Comparison of ENCODE assay signal across 21 cellular contexts in the genomic region with DNA sequence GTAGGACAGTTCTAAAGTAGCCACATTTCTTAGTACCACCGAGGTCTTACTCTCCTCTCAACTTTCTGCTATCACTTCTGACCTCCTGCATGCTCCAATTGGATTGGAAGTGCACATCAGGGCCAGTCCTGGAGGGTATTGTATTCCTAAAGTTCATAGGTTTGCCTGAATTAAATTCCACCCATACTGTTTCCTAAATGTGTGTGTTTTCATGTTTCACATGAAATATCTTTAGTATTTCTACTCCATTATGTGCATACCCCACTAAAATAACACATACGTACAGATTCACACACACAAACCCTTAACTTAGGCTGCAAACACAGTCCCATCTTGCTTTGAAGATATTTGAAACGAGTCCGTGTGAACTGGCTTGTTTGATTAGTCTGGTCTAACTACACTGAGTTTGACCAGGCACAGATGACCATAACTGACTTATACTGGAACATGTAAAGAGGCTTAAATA. TPM values are rescaled to one million over a fixed set of nuclear protein-coding genes. Genes with fewer than 3 reads are reported as not detected.
A peak's percentile ranks its signal among the peaks of the same experiment; 100 is the strongest.
DNase-seq lines count a peak whose midpoint lies in the region; ATAC-seq, FAIRE-seq and TF ChIP-seq lines count a peak whose summit lies in the region.
"Had no signal": no experiment of that assay in that cellular context is flagged by ENCODE, and none has a peak within 500 bp of the region (broad histone marks: within the 10 kb centered on the region; RNA-seq: fewer than 3 reads in every experiment).

No MANE protein-coding gene starts in this region.

- H3K4me1 ChIP-seq in K562 (replicated peaks in 1 of 2; ENCODE audit: control insufficient read depth in 2 of 2, insufficient read depth in 2 of 2, low read length in 2 of 2): no peaks in the 10 kb centered on the region
- H3K4me1 ChIP-seq in keratinocyte (ENCODE audit: control insufficient read depth, extremely low read depth, insufficient read depth, low read length): no peaks in the 10 kb centered on the region
- peaks cover 0 to 32% (median 19%) of the 10 kb centered on the region in 3 donors for H3K4me1 ChIP-seq in pancreas
- peaks cover 0 to 2% of the 10 kb centered on the region in 2 donors for H3K4me1 ChIP-seq in ascending aorta
- H3K4me1 ChIP-seq: BLaER1, Caco-2 had no signal

- dilution Hi-C loops in keratinocyte (cut with MboI; ENCODE audit: extremely low pct_ligation_motif_present, low sequenced_read_pairs): no loop called here

- H2AFZ ChIP-seq in K562 (ENCODE audit: low read depth, low read length): 0 out of 2 replicates have a peak overlapping the region, but pooled peaks have one; percentile 30
- H2AFZ ChIP-seq in keratinocyte (ENCODE audit: control insufficient read depth, low read length): no peak overlapping the region
- H2AFZ ChIP-seq: GM23248 had no signal

- H3K4me3 ChIP-seq in K562: no peak overlapping the region
- no peak overlapping the region for H3K4me3 ChIP-seq in keratinocyte (ENCODE audit: control insufficient read depth in 2 of 3, extremely low read depth in 1 of 3, insufficient read depth in 2 of 3, low read depth in 1 of 3, low read length in 3 of 3)
- H3K4me3 ChIP-seq in pancreas: no peak overlapping the region
- H3K4me3 ChIP-seq in ascending aorta: no peak overlapping the region
- H3K4me3 ChIP-seq: BLaER1, GM23248 had no signal

- H3K36me3 ChIP-seq in K562 (ENCODE audit: control insufficient read depth, insufficient read depth, low read length) (no peaks in the 10 kb centered on the region; the same call in 2 of the 3 replicates), keratinocyte (ENCODE audit: control insufficient read depth in 2 of 2, extremely low read depth in 1 of 2, insufficient read depth in 2 of 2, low read length in 2 of 2) (no peaks in the 10 kb centered on the region), pancreas (peaks cover 0 to 18% (median 6%) of the 10 kb centered on the region in 3 donors), ascending aorta (peaks cover 3 to 47% of the 10 kb centered on the region in 2 donors)
- H3K36me3 ChIP-seq: BLaER1 had no signal

- CTCF ChIA-PET in K562 (lab: Yijun Ruan, JAX; ENCODE audit: low intra/inter-chr PET ratio): no interaction called here

- no peaks in the 10 kb centered on the region for H3K27me3 ChIP-seq in K562 (ENCODE audit: control insufficient read depth in 2 of 2, insufficient read depth in 2 of 2, low read length in 2 of 2)
- no peaks in the 10 kb centered on the region for H3K27me3 ChIP-seq in keratinocyte (ENCODE audit: control insufficient read depth, extremely low read depth, insufficient read depth, low read length)
- no peaks in the 10 kb centered on the region for H3K27me3 ChIP-seq in pancreas
- no peaks in the 10 kb centered on the region for H3K27me3 ChIP-seq in ascending aorta
- H3K27me3 ChIP-seq: BLaER1 had no signal

- no peak for TF ChIP-seq EP300 in K562 (IDR thresholded peaks at IDR 0.05; ENCODE audit: low read length)

- intact Hi-C loops in K562 (cut with micrococcal nuclease) (no loop called here), pancreas (cut with DNase I) (no loop called here), ascending aorta (cut with DNase I) (no loop called here)

- no peaks in the 10 kb centered on the region for H3K79me2 ChIP-seq in K562 (ENCODE audit: control insufficient read depth, insufficient read depth, low read length)
- H3K79me2 ChIP-seq in keratinocyte (ENCODE audit: control insufficient read depth, insufficient read depth, low read length): no peaks in the 10 kb centered on the region

- H3K4me2 ChIP-seq in K562 (ENCODE audit: insufficient read depth, low read length) (no peak overlapping the region), keratinocyte (ENCODE audit: control insufficient read depth, extremely low read depth, insufficient read depth, low read depth, low read length) (no peak overlapping the region)
- H3K4me2 ChIP-seq: BLaER1 had no signal

- no peak for TF ChIP-seq RAD21 in K562 (CRISPR knock-in tag; conservative IDR thresholded peaks at IDR 0.05 in 1 of 2, IDR thresholded peaks at IDR 0.05 in 1 of 2)

- no peak for DNase-seq in K562 (ENCODE audit: extremely low read depth in 1 of 4, low spot score in 3 of 4)
- DNase-seq in keratinocyte (ENCODE audit: low read depth, low spot score): no peak
- no peak for DNase-seq in pancreas
- DNase-seq in ascending aorta (ENCODE audit: low spot score in 2 of 2): no peak
- DNase-seq in kidney tubule cell (ENCODE audit: low spot score): no peak
- no peak for DNase-seq in SIG-M5 (lab: John Stamatoyannopoulos, UW)
- DNase-seq: Caco-2; CD4-positive, CD25-positive, alpha-beta regulatory T cell; CD8-positive, alpha-beta T cell; DMS153; DND-41; GM23248; H7; HCEC 1CT had no signal

- no TSS peak for BruUV-seq in K562 (replicated peaks; lab: Mats Ljungman, UMichigan)

- WGBS in K562 (ENCODE audit: insufficient coverage, low coverage, missing lambda C conversion rate): 49% methylated on average over 3 of the region's 4 CpGs
- 38 to 40% methylated on average over 4 of the region's 4 CpGs for WGBS in pancreas, 2 donors

- H3K27ac ChIP-seq in K562 (ENCODE audit: extremely low read depth, low read depth, low read length): no peak overlapping the region
- H3K27ac ChIP-seq in keratinocyte (ENCODE audit: control insufficient read depth, insufficient read depth, low read length): no peak overlapping the region
- peak overlapping the region in 1 of 4 donors; percentile 23 for H3K27ac ChIP-seq in pancreas
- H3K27ac ChIP-seq in ascending aorta: no peak overlapping the region
- H3K27ac ChIP-seq: BLaER1, C4-2B, GM23248 had no signal

- POLR2A ChIA-PET in K562 (lab: Yijun Ruan, JAX): no interaction called here

- H4K20me1 ChIP-seq in K562 (replicated peaks; ENCODE audit: control insufficient read depth, insufficient read depth, low read length) (no peaks in the 10 kb centered on the region), keratinocyte (ENCODE audit: control insufficient read depth, extremely low read depth, insufficient read depth, low read length) (no peaks in the 10 kb centered on the region)
- H4K20me1 ChIP-seq: BLaER1 had no signal

- in situ Hi-C loops in K562 (cut with MboI): no loop called here

- H3K9ac ChIP-seq in K562 (ENCODE audit: insufficient read depth in 1 of 2, low read depth in 2 of 2, low read length in 2 of 2) (no peak overlapping the region), keratinocyte (ENCODE audit: control insufficient read depth, extremely low read depth, insufficient read depth, low read length) (no peak overlapping the region)
- H3K9ac ChIP-seq: BLaER1, GM23248 had no signal

- FAIRE-seq in K562 (lab: Jason Lieb, UNC): no peak
- FAIRE-seq in keratinocyte (lab: Jason Lieb, UNC): peak; percentile 13
- no peak for FAIRE-seq in pancreas (lab: Jason Lieb, UNC)
- FAIRE-seq: G401.6, GM12892, H1 had no signal

- no peaks in the 10 kb centered on the region for H3K9me3 ChIP-seq in K562 (replicated peaks; ENCODE audit: control insufficient read depth, insufficient read depth, low read depth, low read length)
- H3K9me3 ChIP-seq in keratinocyte (ENCODE audit: control insufficient read depth, low read depth, low read length): no peaks in the 10 kb centered on the region
- H3K9me3 ChIP-seq in pancreas: no peaks in the 10 kb centered on the region
- H3K9me3 ChIP-seq in ascending aorta: no peaks in the 10 kb centered on the region
- H3K9me3 ChIP-seq: BLaER1, Caco-2 had no signal

- no peak for ATAC-seq in K562
- ATAC-seq in pancreas: peak; percentile 59 to 81 (median 70)
- ATAC-seq: CD8-positive, alpha-beta T cell had no signal

- TF ChIP-seq CTCF in K562 (IDR thresholded peaks at IDR 0.05 in 2 of 3, conservative IDR thresholded peaks at IDR 0.05 in 1 of 3; ENCODE audit: insufficient read depth in 2 of 3, low read depth in 1 of 3, low read length in 3 of 3) (no peak), keratinocyte (optimal IDR thresholded peaks at IDR 0.05 in 1 of 3, IDR thresholded peaks at IDR 0.05 in 1 of 3, conservative IDR thresholded peaks at IDR 0.05 in 1 of 3; ENCODE audit: extremely low read depth in 1 of 3, insufficient read depth in 2 of 3, low read length in 3 of 3) (no peak), pancreas (IDR thresholded peaks at IDR 0.05) (no peak), ascending aorta (IDR thresholded peaks at IDR 0.05) (no peak)

- no peak for TF ChIP-seq POLR2A in K562 (conservative IDR thresholded peaks at IDR 0.05)

- H3K9me1 ChIP-seq in K562 (ENCODE audit: control insufficient read depth, insufficient read depth, low read length) (no peaks in the 10 kb centered on the region), keratinocyte (ENCODE audit: control insufficient read depth, extremely low read depth, insufficient read depth, low read length) (no peaks in the 10 kb centered on the region)

TF ChIP-seq in K562, 482 proteins besides CTCF, POLR2A, EP300 and RAD21 (continues in another document):
- no peak for TF ChIP-seq TEAD2 (tag; IDR thresholded peaks at IDR 0.05)

RNA-seq across cellular contexts. Expression of a gene that starts 24.8 kb away (rescaled TPM):
- total RNA-seq in K562 (2011; cell fraction: chromatin; rRNA removed; ENCODE audit: low replicate concordance): 1.6 and 2.2 TPM in 2 replicates
- 0.26 and 1.2 TPM in 2 replicates for total RNA-seq in K562 (2011; cell fraction: nucleolus; rRNA removed)
- 1.2 and 1.5 TPM in 2 replicates for total RNA-seq in K562 (2011; cell fraction: nucleoplasm; rRNA removed)
- total RNA-seq in K562 (2014; rRNA removed): 19.8 and 21.0 TPM in 2 replicates
- 32.8 and 38.5 TPM in 2 replicates for total RNA-seq in K562 (2014; rRNA removed; fragmentation: Illumina TruSeq; extraction: Trizol)
- total RNA-seq in K562 (2015; rRNA removed; fragmentation: Illumina TruSeq; extraction: Trizol): 81.2 and 86.3 TPM in 2 replicates
- 24.4 and 27.0 TPM in 2 replicates for total RNA-seq in K562 (2021)
- 1.3 and 1.8 TPM in 2 replicates for polyA plus RNA-seq in K562 (2011; rRNA removed)
- 0.55 and 0.75 TPM in 2 replicates for polyA plus RNA-seq in K562 (2011; cell fraction: cytosol; rRNA removed)
- polyA plus RNA-seq in K562 (2011; cell fraction: nucleus; rRNA removed): 0.41 TPM in 2 replicates
- polyA plus RNA-seq in K562 (2012): 65.5 and 67.1 TPM in 2 replicates
- 26.3 and 29.3 TPM in 2 replicates for polyA plus RNA-seq in K562 (2014; fragmentation: Illumina TruSeq; extraction: Trizol)
- 10 to 100 TPM; 24.4 to 33.0 TPM for polyA plus RNA-seq in K562 (2014; fragmentation: Nextera tagmentation; extraction: Ambion mirVana)
- polyA plus RNA-seq in K562 (2014; rRNA removed): 20.9 and 21.9 TPM in 2 replicates
- polyA minus RNA-seq in K562 (2011; rRNA and poly(A)+ RNA removed): 3.0 and 5.7 TPM in 2 replicates
- polyA minus RNA-seq in K562 (2011; cell fraction: cytosol; rRNA and poly(A)+ RNA removed): 0.86 TPM in 1 of 2 replicates, not detected in the other
- 0.13 and 0.78 TPM in 2 replicates for polyA minus RNA-seq in K562 (2011; cell fraction: nucleus; rRNA and poly(A)+ RNA removed)
- 0.08 to 0.32 TPM in 2 of 3 replicates, not detected in the other for polyA plus RNA-seq in keratinocyte
- polyA plus RNA-seq in keratinocyte (2011; ENCODE audit: low read depth): 0.24 TPM
- polyA plus RNA-seq in keratinocyte (2011; cell fraction: cytosol; rRNA removed): 0.13 and 0.18 TPM in 2 replicates
- polyA plus RNA-seq in keratinocyte (2011; cell fraction: nucleus; rRNA removed): 0.11 and 0.32 TPM in 2 replicates
- 0.17 TPM in 1 of 2 replicates, not detected in the other for polyA plus RNA-seq in keratinocyte (2012; ENCODE audit: low replicate concordance)
- polyA minus RNA-seq in keratinocyte: not detected in 3 replicates
- polyA minus RNA-seq in keratinocyte (2011; cell fraction: cytosol; rRNA and poly(A)+ RNA removed): not detected
- polyA minus RNA-seq in keratinocyte (2011; cell fraction: nucleus; rRNA and poly(A)+ RNA removed): 0.53 TPM in 1 of 2 replicates, not detected in the other
- 100 to 1,000 TPM; 141 to 259 (median 176) TPM for total RNA-seq in pancreas
- 100 to 1,000 TPM; 162 to 275 TPM for polyA plus RNA-seq in pancreas
- total RNA-seq in ascending aorta: 43.9 TPM
- total RNA-seq: A172; B cell; CD8-positive, alpha-beta T cell; GM23248 had no signal
- polyA plus RNA-seq: GM23248 had no signal
